Comparison of ENCODE assay signal across 8 cellular contexts in genomic region chr7:73742753-73743641, GRCh38. TPM values are rescaled to one million over a fixed set of nuclear protein-coding genes. Genes with fewer than 3 reads are reported as not detected.
DNase-seq lines count a peak whose midpoint lies in the region; ATAC-seq and TF ChIP-seq lines count a peak whose summit lies in the region.

No MANE protein-coding gene starts in this region.

- ATAC-seq in GM23338: peak; percentile 27
- no peak for ATAC-seq in GM18873 (IDR thresholded peaks at IDR 0.05; ENCODE audit: low FRiP score, unreplicated experiment)
- no peak for ATAC-seq in HG03108 (IDR thresholded peaks at IDR 0.05; ENCODE audit: unreplicated experiment)
- no peak for ATAC-seq in HG02610 (IDR thresholded peaks at IDR 0.05; ENCODE audit: unreplicated experiment)

- H3K4me1 Mint-ChIP-seq in GM23338: peaks cover 35% of the 10 kb centered on the region

- peak in 1 of 2 experiments; percentile 29; a peak in 1 of 4 replicates for TF ChIP-seq CTCF in GM23338 (conservative IDR thresholded peaks at IDR 0.05; ENCODE audit: low read depth in 2 of 2)
- TF ChIP-seq CTCF in parathyroid adenoma (IDR thresholded peaks at IDR 0.05): no peak

- H3K4me3 ChIP-seq in GM23338 (peak overlapping the region; percentile 44), esophagus (ENCODE audit: low read depth in 1 of 2, low read length in 2 of 2) (peak overlapping the region in 1 of 2 donors; percentile 1), parathyroid adenoma (ENCODE audit: low read depth, low read length) (peak overlapping the region; percentile 32)

- peaks cover 2% of the 10 kb centered on the region; the same call in 1 of the 3 replicates for H3K9me3 Mint-ChIP-seq in GM23338

- H3K79me2 ChIP-seq in GM23338 (replicated peaks; ENCODE audit: insufficient read depth): no peaks in the 10 kb centered on the region
- no peaks in the 10 kb centered on the region for H3K79me2 ChIP-seq in parathyroid adenoma

- no peaks in the 10 kb centered on the region for H3K9me2 ChIP-seq in GM23338 (ENCODE audit: insufficient read depth)

- H3K9ac ChIP-seq in parathyroid adenoma: peak overlapping the region; percentile 70

- H3K4me1 ChIP-seq in GM23338 (ENCODE audit: insufficient read depth) (peaks cover 31% of the 10 kb centered on the region), esophagus (ENCODE audit: control insufficient read depth in 2 of 2, insufficient read depth in 2 of 2, low read length in 1 of 2) (peaks cover 0 to 17% of the 10 kb centered on the region in 2 donors), parathyroid adenoma (peaks cover 24% of the 10 kb centered on the region)

- H3F3A ChIP-seq in GM23338 (replicated peaks; ENCODE audit: low read depth): peaks cover 8% of the 10 kb centered on the region

- peak overlapping the region; percentile 83 for H3K27ac ChIP-seq in GM23338 (ENCODE audit: low read depth)
- H3K27ac ChIP-seq in esophagus (ENCODE audit: low read depth in 2 of 2, low read length in 1 of 2): peak overlapping the region; percentile 96
- peak overlapping the region; percentile 98 for H3K27ac ChIP-seq in parathyroid adenoma

- no peaks in the 10 kb centered on the region for H3K36me3 ChIP-seq in GM23338 (ENCODE audit: insufficient read depth)
- H3K36me3 ChIP-seq in esophagus (ENCODE audit: control insufficient read depth in 2 of 2, insufficient read depth in 2 of 2, low read length in 1 of 2): no peaks in the 10 kb centered on the region
- H3K36me3 ChIP-seq in parathyroid adenoma (ENCODE audit: control insufficient read depth, insufficient read depth, low read length): no peaks in the 10 kb centered on the region

- H4K20me1 ChIP-seq in GM23338 (replicated peaks; ENCODE audit: insufficient read depth): no peaks in the 10 kb centered on the region; the same call in 1 of the 2 replicates

- H2AFZ ChIP-seq in GM23338 (no peak overlapping the region; the same call in 1 of the 2 replicates), parathyroid adenoma (peak overlapping the region; percentile 92)

- no peaks in the 10 kb centered on the region for H3K9me3 ChIP-seq in esophagus (ENCODE audit: control insufficient read depth in 2 of 2, insufficient read depth in 1 of 2, low read depth in 1 of 2, low read length in 1 of 2)
- no peaks in the 10 kb centered on the region for H3K9me3 ChIP-seq in parathyroid adenoma (ENCODE audit: control insufficient read depth, low read length)

- WGBS in esophagus, 2 donors: 21 to 29% methylated on average over 35 of the region's 35 CpGs

- no peaks in the 10 kb centered on the region; the same call in 2 of the 3 replicates for H3K36me3 Mint-ChIP-seq in GM23338 (ENCODE audit: low read depth)

- H3K4me2 ChIP-seq in GM23338 (peak overlapping the region; percentile 79), parathyroid adenoma (ENCODE audit: low read length) (peak overlapping the region; percentile 59)

- H3K4me3 Mint-ChIP-seq in GM23338: peak overlapping the region; percentile 61

- peak; percentile 98 for DNase-seq in GM23338 (ENCODE audit: low spot score)
- DNase-seq in NCI-H345 treated with DMSO at 0.1 percent for 48 hours (lab: John Stamatoyannopoulos, UW; ENCODE audit: unreplicated experiment): peak; percentile 93
- DNase-seq in activated CD4-positive, alpha-beta T cell treated with anti-CD3 and anti-CD28 coated beads, Interleukin-2, amount 50 U/mL, for 1 hour: no peak

- H3K27ac Mint-ChIP-seq in GM23338: peak overlapping the region; percentile 98

- H3K27me3 Mint-ChIP-seq in GM23338 (ENCODE audit: insufficient read depth, low read depth, poor library complexity): peaks cover 31% of the 10 kb centered on the region

- H3K27me3 ChIP-seq in GM23338 (ENCODE audit: insufficient read depth) (peaks cover 35% of the 10 kb centered on the region), esophagus (ENCODE audit: control insufficient read depth in 1 of 2, insufficient read depth in 2 of 2, low read length in 2 of 2) (no peaks in the 10 kb centered on the region), parathyroid adenoma (ENCODE audit: control insufficient read depth, insufficient read depth, low read length) (no peaks in the 10 kb centered on the region)

TF ChIP-seq in GM23338, 12 proteins besides CTCF, POLR2A, EP300 and RAD21:
- TF ChIP-seq CREB1 (CRISPR knock-in tag; IDR thresholded peaks at IDR 0.05; ENCODE audit: low read depth) (0 out of 2 replicates have a peak, but pooled peaks have one; percentile 40), EZH2 (IDR thresholded peaks at IDR 0.05; ENCODE audit: low read depth, unreplicated experiment) (no peak), NANOG (IDR thresholded peaks at IDR 0.05; ENCODE audit: borderline replicate concordance) (0 out of 2 replicates have a peak, but pooled peaks have one; percentile 15), ZNF331 (CRISPR knock-in tag; IDR thresholded peaks at IDR 0.05; ENCODE audit: low read depth) (no peak)
TF ChIP-seq in GM23338: peak in this region for 2.

RNA-seq across cellular contexts. Expression of gene ABHD11, which starts 4.4 kb away (rescaled TPM):
- total RNA-seq in GM23338 (2014; rRNA removed; shearing (Covaris generic)): 16.3 and 24.6 TPM in 2 replicates
- polyA plus RNA-seq in GM23338 (2016; fragmentation: Nextera tagmentation; extraction: Ambion mirVana) (18.0 and 18.7 TPM in 2 replicates), esophagus (10 to 100 TPM; 22.6 to 28.3 TPM)

RNA-seq across cellular contexts. Expression of gene STX1A, which starts 23.5 kb away (rescaled TPM):
- 9.4 and 19.8 TPM in 2 replicates for total RNA-seq in GM23338 (2014; rRNA removed; shearing (Covaris generic))
- polyA plus RNA-seq in GM23338 (2016; fragmentation: Nextera tagmentation; extraction: Ambion mirVana) (9.1 and 11.7 TPM in 2 replicates), esophagus (1 to 10 TPM; 1.6 to 2.4 TPM)

RNA-seq across cellular contexts. Expression of gene CLDN3, which starts 27.1 kb away (rescaled TPM):
- total RNA-seq in GM23338 (2014; rRNA removed; shearing (Covaris generic)): 24.1 and 27.7 TPM in 2 replicates
- polyA plus RNA-seq in GM23338 (2016; fragmentation: Nextera tagmentation; extraction: Ambion mirVana) (20.1 and 21.4 TPM in 2 replicates), esophagus (under 1 TPM; 0.14 to 0.26 TPM)

RNA-seq across cellular contexts. Expression of gene BUD23, which starts 59.6 kb away (rescaled TPM):
- 57.2 and 62.1 TPM in 2 replicates for total RNA-seq in GM23338 (2014; rRNA removed; shearing (Covaris generic))
- 117 and 129 TPM in 2 replicates for polyA plus RNA-seq in GM23338 (2016; fragmentation: Nextera tagmentation; extraction: Ambion mirVana)
- 10 to 100 TPM; 39.9 to 43.5 TPM for polyA plus RNA-seq in esophagus

RNA-seq across cellular contexts. Expression of gene DNAJC30, which starts 59.7 kb away (rescaled TPM):
- 1.3 and 2.8 TPM in 2 replicates for total RNA-seq in GM23338 (2014; rRNA removed; shearing (Covaris generic))
- polyA plus RNA-seq in GM23338 (2016; fragmentation: Nextera tagmentation; extraction: Ambion mirVana) (5.2 and 5.6 TPM in 2 replicates), esophagus (1 to 10 TPM; 3.9 to 6.1 TPM)

Comparison
In these comparisons a context has a peak if more than half of its experiments do, and no peak if none do; other contexts are left out.
1. RNA of gene CLDN3, which starts 27.1 kb away (polyA plus RNA-seq): 20.1 to 21.4 TPM in GM23338; 0.14 to 0.26 TPM in esophagus; every median in the first group is over 10 times any median in the second.
2. Peak in every context shown above with its lines, with median percentiles within 50 percentile points of each other: H3K27ac ChIP-seq.